Comparison of ENCODE assay signal across 1 cellular context in the genomic region with DNA sequence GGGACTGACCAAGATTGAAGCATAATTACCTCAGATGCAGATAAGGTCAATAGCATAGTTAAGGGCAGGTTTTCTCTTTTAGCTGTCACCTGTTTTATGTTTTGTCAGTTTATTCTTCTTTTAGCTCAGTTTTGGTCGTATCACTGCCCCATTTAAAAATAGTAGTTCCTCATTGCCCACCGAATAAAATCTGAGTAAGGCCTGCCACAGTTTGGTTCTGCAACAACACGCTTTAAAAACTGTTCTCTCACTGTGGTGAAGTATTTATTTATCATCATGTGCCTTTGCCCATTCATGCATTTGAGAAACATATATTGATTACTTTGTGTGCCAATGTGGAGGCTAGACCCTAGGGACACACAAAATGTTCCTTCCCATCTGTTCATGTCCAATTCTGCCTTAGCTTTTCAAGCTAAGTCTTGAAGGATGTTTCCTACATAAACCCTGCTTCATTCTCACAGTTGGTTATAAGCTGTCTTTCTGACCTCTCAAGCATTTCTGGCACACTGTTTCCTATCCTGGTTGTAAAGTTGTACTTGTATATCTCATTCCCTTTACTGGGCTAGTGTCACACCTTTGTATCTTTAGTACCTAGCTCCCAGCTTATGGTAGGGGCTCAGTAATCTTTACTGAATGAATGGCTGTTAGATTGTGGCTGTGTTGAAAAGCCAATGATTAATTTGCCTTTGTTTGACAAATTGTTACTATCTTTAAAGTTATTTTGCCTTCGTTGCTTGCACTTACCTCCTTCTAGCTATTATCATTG.
TF ChIP-seq lines count a peak whose summit lies in the region.

No MANE protein-coding gene starts in this region.

TF ChIP-seq in GM12878, 131 proteins besides CTCF, POLR2A, EP300 and RAD21:
- no peak for TF ChIP-seq SUZ12 (IDR thresholded peaks at IDR 0.05; ENCODE audit: unreplicated experiment)
- no peak for TF ChIP-seq FOS (IDR thresholded peaks at IDR 0.05; ENCODE audit: borderline replicate concordance, extremely low read depth, insufficient read length)
- TF ChIP-seq, protein P1, sequence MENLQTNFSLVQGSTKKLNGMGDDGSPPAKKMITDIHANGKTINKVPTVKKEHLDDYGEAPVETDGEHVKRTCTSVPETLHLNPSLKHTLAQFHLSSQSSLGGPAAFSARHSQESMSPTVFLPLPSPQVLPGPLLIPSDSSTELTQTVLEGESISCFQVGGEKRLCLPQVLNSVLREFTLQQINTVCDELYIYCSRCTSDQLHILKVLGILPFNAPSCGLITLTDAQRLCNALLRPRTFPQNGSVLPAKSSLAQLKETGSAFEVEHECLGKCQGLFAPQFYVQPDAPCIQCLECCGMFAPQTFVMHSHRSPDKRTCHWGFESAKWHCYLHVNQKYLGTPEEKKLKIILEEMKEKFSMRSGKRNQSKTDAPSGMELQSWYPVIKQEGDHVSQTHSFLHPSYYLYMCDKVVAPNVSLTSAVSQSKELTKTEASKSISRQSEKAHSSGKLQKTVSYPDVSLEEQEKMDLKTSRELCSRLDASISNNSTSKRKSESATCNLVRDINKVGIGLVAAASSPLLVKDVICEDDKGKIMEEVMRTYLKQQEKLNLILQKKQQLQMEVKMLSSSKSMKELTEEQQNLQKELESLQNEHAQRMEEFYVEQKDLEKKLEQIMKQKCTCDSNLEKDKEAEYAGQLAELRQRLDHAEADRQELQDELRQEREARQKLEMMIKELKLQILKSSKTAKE (IDR thresholded peaks at IDR 0.05; ENCODE audit: low read depth, poor library complexity, severe bottlenecking), result peak; percentile 35
- no peak for TF ChIP-seq CREB1 (IDR thresholded peaks at IDR 0.05; ENCODE audit: low read depth)
- TF ChIP-seq WRNIP1 (IDR thresholded peaks at IDR 0.05; ENCODE audit: borderline replicate concordance, low read depth, low read length), result no peak
- TF ChIP-seq BHLHE40 (IDR thresholded peaks at IDR 0.05; ENCODE audit: borderline replicate concordance in 1 of 2, low read depth in 2 of 2, low read length in 1 of 2), result peak; percentile 12 to 39; a peak in 1 of 4 replicates
- TF ChIP-seq ESRRA (IDR thresholded peaks at IDR 0.05; ENCODE audit: low read length), result no peak
- TF ChIP-seq, protein P2, sequence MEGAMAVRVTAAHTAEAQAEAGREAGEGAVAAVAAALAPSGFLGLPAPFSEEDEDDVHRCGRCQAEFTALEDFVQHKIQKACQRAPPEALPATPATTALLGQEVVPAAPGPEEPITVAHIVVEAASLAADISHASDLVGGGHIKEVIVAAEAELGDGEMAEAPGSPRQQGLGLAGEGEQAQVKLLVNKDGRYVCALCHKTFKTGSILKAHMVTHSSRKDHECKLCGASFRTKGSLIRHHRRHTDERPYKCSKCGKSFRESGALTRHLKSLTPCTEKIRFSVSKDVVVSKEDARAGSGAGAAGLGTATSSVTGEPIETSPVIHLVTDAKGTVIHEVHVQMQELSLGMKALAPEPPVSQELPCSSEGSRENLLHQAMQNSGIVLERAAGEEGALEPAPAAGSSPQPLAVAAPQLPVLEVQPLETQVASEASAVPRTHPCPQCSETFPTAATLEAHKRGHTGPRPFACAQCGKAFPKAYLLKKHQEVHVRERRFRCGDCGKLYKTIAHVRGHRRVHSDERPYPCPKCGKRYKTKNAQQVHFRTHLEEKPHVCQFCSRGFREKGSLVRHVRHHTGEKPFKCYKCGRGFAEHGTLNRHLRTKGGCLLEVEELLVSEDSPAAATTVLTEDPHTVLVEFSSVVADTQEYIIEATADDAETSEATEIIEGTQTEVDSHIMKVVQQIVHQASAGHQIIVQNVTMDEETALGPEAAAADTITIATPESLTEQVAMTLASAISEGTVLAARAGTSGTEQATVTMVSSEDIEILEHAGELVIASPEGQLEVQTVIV (IDR thresholded peaks at IDR 0.05; ENCODE audit: borderline replicate concordance, partially characterized antibody), result no peak
- TF ChIP-seq CHD2 (IDR thresholded peaks at IDR 0.05; ENCODE audit: borderline replicate concordance, low read depth, low read length), result no peak
- TF ChIP-seq, protein P3, sequence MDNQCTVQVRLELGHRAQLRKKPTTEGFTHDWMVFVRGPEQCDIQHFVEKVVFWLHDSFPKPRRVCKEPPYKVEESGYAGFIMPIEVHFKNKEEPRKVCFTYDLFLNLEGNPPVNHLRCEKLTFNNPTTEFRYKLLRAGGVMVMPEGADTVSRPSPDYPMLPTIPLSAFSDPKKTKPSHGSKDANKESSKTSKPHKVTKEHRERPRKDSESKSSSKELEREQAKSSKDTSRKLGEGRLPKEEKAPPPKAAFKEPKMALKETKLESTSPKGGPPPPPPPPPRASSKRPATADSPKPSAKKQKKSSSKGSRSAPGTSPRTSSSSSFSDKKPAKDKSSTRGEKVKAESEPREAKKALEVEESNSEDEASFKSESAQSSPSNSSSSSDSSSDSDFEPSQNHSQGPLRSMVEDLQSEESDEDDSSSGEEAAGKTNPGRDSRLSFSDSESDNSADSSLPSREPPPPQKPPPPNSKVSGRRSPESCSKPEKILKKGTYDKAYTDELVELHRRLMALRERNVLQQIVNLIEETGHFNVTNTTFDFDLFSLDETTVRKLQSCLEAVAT (IDR thresholded peaks at IDR 0.05), result no peak
- TF ChIP-seq CBX3 (IDR thresholded peaks at IDR 0.05; ENCODE audit: borderline replicate concordance, low read depth), result no peak
- 0 out of 2 replicates have a peak, but pooled peaks have one; percentile 13 for TF ChIP-seq MTA2 (IDR thresholded peaks at IDR 0.05; ENCODE audit: low read depth)
- TF ChIP-seq TARDBP (IDR thresholded peaks at IDR 0.05; ENCODE audit: borderline replicate concordance), result no peak
- TF ChIP-seq, protein P4, sequence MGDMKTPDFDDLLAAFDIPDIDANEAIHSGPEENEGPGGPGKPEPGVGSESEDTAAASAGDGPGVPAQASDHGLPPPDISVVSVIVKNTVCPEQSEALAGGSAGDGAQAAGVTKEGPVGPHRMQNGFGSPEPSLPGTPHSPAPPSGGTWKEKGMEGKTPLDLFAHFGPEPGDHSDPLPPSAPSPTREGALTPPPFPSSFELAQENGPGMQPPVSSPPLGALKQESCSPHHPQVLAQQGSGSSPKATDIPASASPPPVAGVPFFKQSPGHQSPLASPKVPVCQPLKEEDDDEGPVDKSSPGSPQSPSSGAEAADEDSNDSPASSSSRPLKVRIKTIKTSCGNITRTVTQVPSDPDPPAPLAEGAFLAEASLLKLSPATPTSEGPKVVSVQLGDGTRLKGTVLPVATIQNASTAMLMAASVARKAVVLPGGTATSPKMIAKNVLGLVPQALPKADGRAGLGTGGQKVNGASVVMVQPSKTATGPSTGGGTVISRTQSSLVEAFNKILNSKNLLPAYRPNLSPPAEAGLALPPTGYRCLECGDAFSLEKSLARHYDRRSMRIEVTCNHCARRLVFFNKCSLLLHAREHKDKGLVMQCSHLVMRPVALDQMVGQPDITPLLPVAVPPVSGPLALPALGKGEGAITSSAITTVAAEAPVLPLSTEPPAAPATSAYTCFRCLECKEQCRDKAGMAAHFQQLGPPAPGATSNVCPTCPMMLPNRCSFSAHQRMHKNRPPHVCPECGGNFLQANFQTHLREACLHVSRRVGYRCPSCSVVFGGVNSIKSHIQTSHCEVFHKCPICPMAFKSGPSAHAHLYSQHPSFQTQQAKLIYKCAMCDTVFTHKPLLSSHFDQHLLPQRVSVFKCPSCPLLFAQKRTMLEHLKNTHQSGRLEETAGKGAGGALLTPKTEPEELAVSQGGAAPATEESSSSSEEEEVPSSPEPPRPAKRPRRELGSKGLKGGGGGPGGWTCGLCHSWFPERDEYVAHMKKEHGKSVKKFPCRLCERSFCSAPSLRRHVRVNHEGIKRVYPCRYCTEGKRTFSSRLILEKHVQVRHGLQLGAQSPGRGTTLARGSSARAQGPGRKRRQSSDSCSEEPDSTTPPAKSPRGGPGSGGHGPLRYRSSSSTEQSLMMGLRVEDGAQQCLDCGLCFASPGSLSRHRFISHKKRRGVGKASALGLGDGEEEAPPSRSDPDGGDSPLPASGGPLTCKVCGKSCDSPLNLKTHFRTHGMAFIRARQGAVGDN (IDR thresholded peaks at IDR 0.05), result no peak
- peak; percentile 42; the same call in 1 of the 2 replicates for TF ChIP-seq RUNX3 (IDR thresholded peaks at IDR 0.05; ENCODE audit: low read length)
- no peak for TF ChIP-seq MYB (IDR thresholded peaks at IDR 0.05; ENCODE audit: borderline replicate concordance, low read depth, low read length)
- TF ChIP-seq, protein P5, sequence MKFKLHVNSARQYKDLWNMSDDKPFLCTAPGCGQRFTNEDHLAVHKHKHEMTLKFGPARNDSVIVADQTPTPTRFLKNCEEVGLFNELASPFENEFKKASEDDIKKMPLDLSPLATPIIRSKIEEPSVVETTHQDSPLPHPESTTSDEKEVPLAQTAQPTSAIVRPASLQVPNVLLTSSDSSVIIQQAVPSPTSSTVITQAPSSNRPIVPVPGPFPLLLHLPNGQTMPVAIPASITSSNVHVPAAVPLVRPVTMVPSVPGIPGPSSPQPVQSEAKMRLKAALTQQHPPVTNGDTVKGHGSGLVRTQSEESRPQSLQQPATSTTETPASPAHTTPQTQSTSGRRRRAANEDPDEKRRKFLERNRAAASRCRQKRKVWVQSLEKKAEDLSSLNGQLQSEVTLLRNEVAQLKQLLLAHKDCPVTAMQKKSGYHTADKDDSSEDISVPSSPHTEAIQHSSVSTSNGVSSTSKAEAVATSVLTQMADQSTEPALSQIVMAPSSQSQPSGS (IDR thresholded peaks at IDR 0.05; ENCODE audit: low read length), result 0 out of 2 replicates have a peak, but pooled peaks have one; percentile 25
- no peak for TF ChIP-seq ZSCAN29 (IDR thresholded peaks at IDR 0.05)
- no peak for TF ChIP-seq EZH2 (IDR thresholded peaks at IDR 0.05; ENCODE audit: borderline replicate concordance, control insufficient read depth, low read depth, low read length)
- 0 out of 2 replicates have a peak, but pooled peaks have one; percentile 24 for TF ChIP-seq NFIC (IDR thresholded peaks at IDR 0.05; ENCODE audit: low read depth, low read length)
- TF ChIP-seq, protein P6, sequence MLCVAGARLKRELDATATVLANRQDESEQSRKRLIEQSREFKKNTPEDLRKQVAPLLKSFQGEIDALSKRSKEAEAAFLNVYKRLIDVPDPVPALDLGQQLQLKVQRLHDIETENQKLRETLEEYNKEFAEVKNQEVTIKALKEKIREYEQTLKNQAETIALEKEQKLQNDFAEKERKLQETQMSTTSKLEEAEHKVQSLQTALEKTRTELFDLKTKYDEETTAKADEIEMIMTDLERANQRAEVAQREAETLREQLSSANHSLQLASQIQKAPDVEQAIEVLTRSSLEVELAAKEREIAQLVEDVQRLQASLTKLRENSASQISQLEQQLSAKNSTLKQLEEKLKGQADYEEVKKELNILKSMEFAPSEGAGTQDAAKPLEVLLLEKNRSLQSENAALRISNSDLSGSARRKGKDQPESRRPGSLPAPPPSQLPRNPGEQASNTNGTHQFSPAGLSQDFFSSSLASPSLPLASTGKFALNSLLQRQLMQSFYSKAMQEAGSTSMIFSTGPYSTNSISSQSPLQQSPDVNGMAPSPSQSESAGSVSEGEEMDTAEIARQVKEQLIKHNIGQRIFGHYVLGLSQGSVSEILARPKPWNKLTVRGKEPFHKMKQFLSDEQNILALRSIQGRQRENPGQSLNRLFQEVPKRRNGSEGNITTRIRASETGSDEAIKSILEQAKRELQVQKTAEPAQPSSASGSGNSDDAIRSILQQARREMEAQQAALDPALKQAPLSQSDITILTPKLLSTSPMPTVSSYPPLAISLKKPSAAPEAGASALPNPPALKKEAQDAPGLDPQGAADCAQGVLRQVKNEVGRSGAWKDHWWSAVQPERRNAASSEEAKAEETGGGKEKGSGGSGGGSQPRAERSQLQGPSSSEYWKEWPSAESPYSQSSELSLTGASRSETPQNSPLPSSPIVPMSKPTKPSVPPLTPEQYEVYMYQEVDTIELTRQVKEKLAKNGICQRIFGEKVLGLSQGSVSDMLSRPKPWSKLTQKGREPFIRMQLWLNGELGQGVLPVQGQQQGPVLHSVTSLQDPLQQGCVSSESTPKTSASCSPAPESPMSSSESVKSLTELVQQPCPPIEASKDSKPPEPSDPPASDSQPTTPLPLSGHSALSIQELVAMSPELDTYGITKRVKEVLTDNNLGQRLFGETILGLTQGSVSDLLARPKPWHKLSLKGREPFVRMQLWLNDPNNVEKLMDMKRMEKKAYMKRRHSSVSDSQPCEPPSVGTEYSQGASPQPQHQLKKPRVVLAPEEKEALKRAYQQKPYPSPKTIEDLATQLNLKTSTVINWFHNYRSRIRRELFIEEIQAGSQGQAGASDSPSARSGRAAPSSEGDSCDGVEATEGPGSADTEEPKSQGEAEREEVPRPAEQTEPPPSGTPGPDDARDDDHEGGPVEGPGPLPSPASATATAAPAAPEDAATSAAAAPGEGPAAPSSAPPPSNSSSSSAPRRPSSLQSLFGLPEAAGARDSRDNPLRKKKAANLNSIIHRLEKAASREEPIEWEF (IDR thresholded peaks at IDR 0.05; ENCODE audit: insufficient replicate concordance, low read depth, low read length), result no peak
- no peak for TF ChIP-seq MXI1 (IDR thresholded peaks at IDR 0.05; ENCODE audit: low read depth, low read length)
- TF ChIP-seq FOXM1 (IDR thresholded peaks at IDR 0.05; ENCODE audit: low read depth, low read length), result no peak
- TF ChIP-seq, protein P7, sequence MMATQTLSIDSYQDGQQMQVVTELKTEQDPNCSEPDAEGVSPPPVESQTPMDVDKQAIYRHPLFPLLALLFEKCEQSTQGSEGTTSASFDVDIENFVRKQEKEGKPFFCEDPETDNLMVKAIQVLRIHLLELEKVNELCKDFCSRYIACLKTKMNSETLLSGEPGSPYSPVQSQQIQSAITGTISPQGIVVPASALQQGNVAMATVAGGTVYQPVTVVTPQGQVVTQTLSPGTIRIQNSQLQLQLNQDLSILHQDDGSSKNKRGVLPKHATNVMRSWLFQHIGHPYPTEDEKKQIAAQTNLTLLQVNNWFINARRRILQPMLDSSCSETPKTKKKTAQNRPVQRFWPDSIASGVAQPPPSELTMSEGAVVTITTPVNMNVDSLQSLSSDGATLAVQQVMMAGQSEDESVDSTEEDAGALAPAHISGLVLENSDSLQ (IDR thresholded peaks at IDR 0.05), result no peak
- TF ChIP-seq MYC (IDR thresholded peaks at IDR 0.05; ENCODE audit: insufficient read depth, insufficient read length, insufficient replicate concordance, low read length, severe bottlenecking), result no peak
- peak; percentile 58; the same call in 1 of the 2 replicates for TF ChIP-seq MEF2A (IDR thresholded peaks at IDR 0.05; ENCODE audit: insufficient read depth, low read depth, low read length)
- no peak for TF ChIP-seq KLF5 (IDR thresholded peaks at IDR 0.05; ENCODE audit: partially characterized antibody)
- no peak for TF ChIP-seq ZBED1 (IDR thresholded peaks at IDR 0.05; ENCODE audit: borderline replicate concordance)
- peak; percentile 58 for TF ChIP-seq MEF2B (IDR thresholded peaks at IDR 0.05; ENCODE audit: partially characterized antibody, poor library complexity, severe bottlenecking)
- TF ChIP-seq JUNB (IDR thresholded peaks at IDR 0.05), result 0 out of 2 replicates have a peak, but pooled peaks have one; percentile 2
TF ChIP-seq in GM12878: peak in this region for 9.
